ENCODE assay signal across 8 cellular contexts in genomic region chr15:55799287-55800212, GRCh38. TPM values are rescaled to one million over a fixed set of nuclear protein-coding genes. Genes with fewer than 3 reads are reported as not detected.
DNase-seq lines count a peak whose midpoint lies in the region; ATAC-seq, FAIRE-seq and TF ChIP-seq lines count a peak whose summit lies in the region.

No MANE protein-coding gene starts in this region.

- no peaks in the 10 kb centered on the region for H3K79me1 ChIP-seq in mesenchymal stem cell (replicated peaks; ENCODE audit: low read length, poor library complexity, severe bottlenecking)

- BruUV-seq in Calu3 (replicated peaks; lab: Mats Ljungman, UMichigan) (no TSS peak), K562 (replicated peaks; lab: Mats Ljungman, UMichigan) (no TSS peak)

- H3K36me3 Mint-ChIP-seq in Calu3 (ENCODE audit: insufficient read depth, unreplicated experiment), result no peaks in the 10 kb centered on the region
- no peaks in the 10 kb centered on the region for H3K36me3 Mint-ChIP-seq in CD8-positive, alpha-beta T cell

- TF ChIP-seq RAD21 in K562 (CRISPR knock-in tag; conservative IDR thresholded peaks at IDR 0.05 in 1 of 2, IDR thresholded peaks at IDR 0.05 in 1 of 2), result peak; percentile 49 to 82

- in situ Hi-C loops in K562 (cut with MboI), result no loop called here

- H2AFZ ChIP-seq in K562 (ENCODE audit: low read depth, low read length) (peak overlapping the region; percentile 94), mesenchymal stem cell (ENCODE audit: low read depth, low read length) (peak overlapping the region; percentile 62)

- H3K9me1 ChIP-seq in K562 (ENCODE audit: control insufficient read depth, insufficient read depth, low read length), result no peaks in the 10 kb centered on the region

- H2BK12ac ChIP-seq in mesenchymal stem cell (ENCODE audit: low read length in 2 of 2), result peak overlapping the region in 1 of 2 experiments; percentile 49

- no peaks in the 10 kb centered on the region; a peak in 1 of 5 replicates for H3K27me3 ChIP-seq in K562 (ENCODE audit: control insufficient read depth in 2 of 2, insufficient read depth in 2 of 2, low read length in 2 of 2)
- H3K27me3 ChIP-seq in mesenchymal stem cell (ENCODE audit: control insufficient read depth in 1 of 2, insufficient read depth in 1 of 2, low read length in 2 of 2), result peaks cover 0 to 7% of the 10 kb centered on the region in 2 experiments
- H3K27me3 ChIP-seq in CD8-positive, alpha-beta T cell (ENCODE audit: insufficient read depth, low read length), result no peaks in the 10 kb centered on the region

- H3K79me2 ChIP-seq in K562 (ENCODE audit: control insufficient read depth, insufficient read depth, low read length), result no peaks in the 10 kb centered on the region

- H3K14ac ChIP-seq in mesenchymal stem cell (ENCODE audit: low read length in 2 of 2), result no peak overlapping the region

- 18% methylated on average over 10 of the region's 10 CpGs for WGBS in K562 (ENCODE audit: insufficient coverage, low coverage, missing lambda C conversion rate)
- WGBS in mesenchymal stem cell, result 26% methylated on average over 6 of the region's 10 CpGs

- POLR2A ChIA-PET in K562 (lab: Yijun Ruan, JAX), result no interaction called here
- POLR2A ChIA-PET in CD8-positive, alpha-beta T cell (lab: Charles Lee), result no interaction called here

- peak; percentile 77 for TF ChIP-seq CTCF in Calu3 (IDR thresholded peaks at IDR 0.05; ENCODE audit: unreplicated experiment)
- TF ChIP-seq CTCF in K562 (IDR thresholded peaks at IDR 0.05 in 2 of 3, conservative IDR thresholded peaks at IDR 0.05 in 1 of 3; ENCODE audit: insufficient read depth in 2 of 3, low read depth in 1 of 3, low read length in 3 of 3), result peak; percentile 64 to 74 (median 66)
- no peak for TF ChIP-seq CTCF in CD8-positive, alpha-beta T cell (IDR thresholded peaks at IDR 0.05)

- H3K9me3 Mint-ChIP-seq in Calu3 (ENCODE audit: low read depth, unreplicated experiment), result no peaks in the 10 kb centered on the region
- no peaks in the 10 kb centered on the region for H3K9me3 Mint-ChIP-seq in CD8-positive, alpha-beta T cell

- no peak overlapping the region for H4K8ac ChIP-seq in mesenchymal stem cell (ENCODE audit: low read length)

- H3K9ac ChIP-seq in K562 (ENCODE audit: insufficient read depth in 1 of 2, low read depth in 2 of 2, low read length in 2 of 2), result no peak overlapping the region
- peak overlapping the region; percentile 52 for H3K9ac ChIP-seq in mesenchymal stem cell (ENCODE audit: low read length)

- no peaks in the 10 kb centered on the region for H3K27me3 Mint-ChIP-seq in Calu3 (ENCODE audit: unreplicated experiment)
- peaks cover 20% of the 10 kb centered on the region for H3K27me3 Mint-ChIP-seq in CD8-positive, alpha-beta T cell (ENCODE audit: low read depth)

- H4K91ac ChIP-seq in mesenchymal stem cell (ENCODE audit: low read length), result peak overlapping the region; percentile 14

- no peak overlapping the region for H3K4me3 Mint-ChIP-seq in Calu3 (ENCODE audit: low read depth, unreplicated experiment)
- H3K4me3 Mint-ChIP-seq in CD8-positive, alpha-beta T cell, result no peak overlapping the region

- no peak overlapping the region for H2BK15ac ChIP-seq in mesenchymal stem cell (ENCODE audit: low read depth, poor library complexity, severe bottlenecking)

- no peak overlapping the region for H3K27ac ChIP-seq in K562 (ENCODE audit: extremely low read depth, low read depth, low read length)
- no peak overlapping the region for H3K27ac ChIP-seq in mesenchymal stem cell (ENCODE audit: low read length, poor library complexity, severe bottlenecking)
- no peak overlapping the region for H3K27ac ChIP-seq in CD8-positive, alpha-beta T cell (ENCODE audit: low read depth, low read length)

- DNase-seq in Calu3 (peak; percentile 82), NCI-H2107 (lab: John Stamatoyannopoulos, UW) (peak; percentile 17), K562 (ENCODE audit: extremely low read depth in 1 of 4, low spot score in 3 of 4) (peak; percentile 38 to 60 (median 48)), mesenchymal stem cell (peak; percentile 68)
- DNase-seq in CD8-positive, alpha-beta T cell, result no peak

- H3K23ac ChIP-seq in mesenchymal stem cell (ENCODE audit: low read length in 2 of 2), result peak overlapping the region in 1 of 2 experiments; percentile 5

- TF ChIP-seq POLR2A in K562 (conservative IDR thresholded peaks at IDR 0.05), result no peak

- no peaks in the 10 kb centered on the region for H3K36me3 ChIP-seq in K562 (ENCODE audit: control insufficient read depth, insufficient read depth, low read length)
- H3K36me3 ChIP-seq in mesenchymal stem cell (ENCODE audit: control insufficient read depth in 1 of 2, insufficient read depth in 2 of 2, low read depth in 1 of 2, low read length in 2 of 2), result no peaks in the 10 kb centered on the region
- no peaks in the 10 kb centered on the region for H3K36me3 ChIP-seq in CD8-positive, alpha-beta T cell (ENCODE audit: insufficient read depth, low read length)

- H3K4ac ChIP-seq in mesenchymal stem cell (ENCODE audit: low read depth in 1 of 2, low read length in 2 of 2), result no peak overlapping the region

- H2AK5ac ChIP-seq in mesenchymal stem cell (ENCODE audit: low read length, severe bottlenecking), result no peak overlapping the region

- no peak overlapping the region for H2BK120ac ChIP-seq in mesenchymal stem cell (ENCODE audit: low read depth, low read length)

- H3K27ac Mint-ChIP-seq in Calu3 (ENCODE audit: unreplicated experiment), result peak overlapping the region; percentile 47
- no peak overlapping the region for H3K27ac Mint-ChIP-seq in CD8-positive, alpha-beta T cell

- no peak for TF ChIP-seq EP300 in K562 (IDR thresholded peaks at IDR 0.05; ENCODE audit: low read length)

- FAIRE-seq in K562 (lab: Jason Lieb, UNC), result peak; percentile 90

- H3K9me3 ChIP-seq in K562 (replicated peaks; ENCODE audit: control insufficient read depth, insufficient read depth, low read depth, low read length) (no peaks in the 10 kb centered on the region), mesenchymal stem cell (ENCODE audit: control insufficient read depth, low read length) (no peaks in the 10 kb centered on the region)
- H3K9me3 ChIP-seq in CD8-positive, alpha-beta T cell (ENCODE audit: low read length), result no peaks in the 10 kb centered on the region

- H3K18ac ChIP-seq in mesenchymal stem cell (ENCODE audit: low read depth in 1 of 2, low read length in 2 of 2), result no peak overlapping the region

- H2BK5ac ChIP-seq in mesenchymal stem cell (ENCODE audit: low read depth, low read length, poor library complexity, severe bottlenecking), result no peak overlapping the region

- H3K4me2 ChIP-seq in K562 (ENCODE audit: insufficient read depth, low read length) (peak overlapping the region; percentile 25; the same call in 1 of the 2 replicates), mesenchymal stem cell (ENCODE audit: low read length, poor library complexity, severe bottlenecking) (no peak overlapping the region)

- no peaks in the 10 kb centered on the region for H3K4me1 ChIP-seq in K562 (replicated peaks in 1 of 2; ENCODE audit: control insufficient read depth in 2 of 2, insufficient read depth in 2 of 2, low read length in 2 of 2)
- H3K4me1 ChIP-seq in mesenchymal stem cell (ENCODE audit: control insufficient read depth, insufficient read depth, low read depth, low read length), result peaks cover 7% of the 10 kb centered on the region
- H3K4me1 ChIP-seq in CD8-positive, alpha-beta T cell (ENCODE audit: insufficient read depth, low read length), result no peaks in the 10 kb centered on the region

- ATAC-seq in GM18868 (IDR thresholded peaks at IDR 0.05; ENCODE audit: unreplicated experiment) (peak; percentile 82), K562 (peak; percentile 91), HG03280 (IDR thresholded peaks at IDR 0.05; ENCODE audit: unreplicated experiment) (no peak), HG03469 (IDR thresholded peaks at IDR 0.05; ENCODE audit: unreplicated experiment) (no peak)
- ATAC-seq in CD8-positive, alpha-beta T cell, result no peak

- H4K20me1 ChIP-seq in K562 (replicated peaks; ENCODE audit: control insufficient read depth, insufficient read depth, low read length), result no peaks in the 10 kb centered on the region

- CTCF ChIA-PET in Calu3 (lab: Charles Lee), result interaction anchor here (0.7 to 1.9 kb wide), 8 partner anchors 69 to 414 kb away, joined by 3 to 20 read pairs (median 4); no protein-coding TSS in a partner anchor
- CTCF ChIA-PET in K562 (lab: Yijun Ruan, JAX; ENCODE audit: low intra/inter-chr PET ratio), result no interaction called here
- CTCF ChIA-PET in CD8-positive, alpha-beta T cell (lab: Charles Lee), result no interaction called here

- H3K4me1 Mint-ChIP-seq in Calu3 (ENCODE audit: low read depth, unreplicated experiment), result peaks cover 18% of the 10 kb centered on the region
- H3K4me1 Mint-ChIP-seq in CD8-positive, alpha-beta T cell (ENCODE audit: low read depth), result no peaks in the 10 kb centered on the region

- H3K4me3 ChIP-seq in K562 (no peak overlapping the region), mesenchymal stem cell (ENCODE audit: insufficient read depth in 1 of 2, low read depth in 1 of 2, low read length in 2 of 2) (no peak overlapping the region)
- H3K4me3 ChIP-seq in CD8-positive, alpha-beta T cell (ENCODE audit: low read depth, low read length), result no peak overlapping the region

- intact Hi-C loops in Calu3 (cut with micrococcal nuclease; ENCODE audit: unreplicated experiment) (loop anchor here (1.0 to 10.0 kb wide), 3 partner anchors 57 to 275 kb away; partner anchors contain the start of gene PRTG), K562 (cut with micrococcal nuclease) (loop anchor here (1.0 kb wide), 1 partner anchor 151 kb away; no protein-coding TSS in a partner anchor)
- intact Hi-C loops in CD8-positive, alpha-beta T cell (cut with DNase I, micrococcal nuclease), result loop anchor here in 1 of 2 experiments (10.0 kb wide), 1 partner anchor 255 kb away; no protein-coding TSS in a partner anchor

RNA-seq across cellular contexts. Expression of gene PRTG, which starts 56.6 kb away (rescaled TPM):
- total RNA-seq in Calu3 (2022) (6.6 and 12.0 TPM in 2 replicates), K562 (2014; rRNA removed) (0.05 and 0.08 TPM in 2 replicates), K562 (2014; rRNA removed; fragmentation: Illumina TruSeq; extraction: Trizol) (0.03 and 0.07 TPM in 2 replicates), K562 (2015; rRNA removed; fragmentation: Illumina TruSeq; extraction: Trizol) (under 0.01 TPM in 2 replicates), K562 (2021) (0.09 and 0.18 TPM in 2 replicates)
- 0.09 and 0.19 TPM in 2 replicates for total RNA-seq in K562 (2011; cell fraction: chromatin; rRNA removed; ENCODE audit: low replicate concordance)
- total RNA-seq in K562 (2011; cell fraction: nucleolus; rRNA removed), result under 0.01 and 0.13 TPM in 2 replicates
- 0.08 and 0.51 TPM in 2 replicates for total RNA-seq in K562 (2011; cell fraction: nucleoplasm; rRNA removed)
- polyA plus RNA-seq in K562 (2011; rRNA removed) (0.09 and 0.14 TPM in 2 replicates), K562 (2014; fragmentation: Illumina TruSeq; extraction: Trizol) (0.03 and 0.07 TPM in 2 replicates), K562 (2014; fragmentation: Nextera tagmentation; extraction: Ambion mirVana) (under 1 TPM in 1 of 2 experiments, not detected in 1; 0.03 TPM), K562 (2014; rRNA removed) (0.01 TPM in 2 replicates)
- polyA plus RNA-seq in K562 (2011; cell fraction: cytosol; rRNA removed), result 0.03 and 0.04 TPM in 2 replicates
- 0.07 and 0.10 TPM in 2 replicates for polyA plus RNA-seq in K562 (2011; cell fraction: nucleus; rRNA removed)
- polyA plus RNA-seq in K562 (2012), result 0.01 and 0.06 TPM in 2 replicates
- polyA minus RNA-seq in K562 (2011; rRNA and poly(A)+ RNA removed), result 0.11 and 0.12 TPM in 2 replicates
- not detected in 2 replicates for polyA minus RNA-seq in K562 (2011; cell fraction: cytosol; rRNA and poly(A)+ RNA removed)
- under 0.01 TPM in 1 of 2 replicates, not detected in the other for polyA minus RNA-seq in K562 (2011; cell fraction: nucleus; rRNA and poly(A)+ RNA removed)
- polyA plus RNA-seq in mesenchymal stem cell (2013, experiment 1 of 2), result 6.8 TPM
- polyA plus RNA-seq in mesenchymal stem cell (2013, experiment 2 of 2), result 6.4 TPM
- total RNA-seq in CD8-positive, alpha-beta T cell, result not detected

Comparison
In these comparisons a context has a peak if more than half of its experiments do, and no peak if none do; other contexts are left out.
1. DNase-seq: peak in Calu3 (single experiment), NCI-H2107 (single experiment), K562 (4 of 4) and mesenchymal stem cell (single experiment); none in CD8-positive, alpha-beta T cell (0 of 7).
2. ATAC-seq: peak in GM18868 (single experiment) and K562 (single experiment); none in HG03280 (single experiment), CD8-positive, alpha-beta T cell (single experiment) and HG03469 (single experiment).